ENCODE assay signal across 8 cellular contexts in genomic region chr9:87678650-87679355, GRCh38. TPM values are rescaled to one million over a fixed set of nuclear protein-coding genes. Genes with fewer than 3 reads are reported as not detected.
DNase-seq lines count a peak whose midpoint lies in the region; ATAC-seq and FAIRE-seq lines count a peak whose summit lies in the region.

No MANE protein-coding gene starts in this region.

- H3K27ac ChIP-seq in caudate nucleus (ENCODE audit: low read depth, low read length), result no peak overlapping the region

- DNase-seq in DMS79 treated with DMSO at 0.1 percent for 48 hours (lab: John Stamatoyannopoulos, UW) (peak; percentile 0), DMS79 (lab: John Stamatoyannopoulos, UW) (no peak), HTR-8/SVneo (ENCODE audit: insufficient read length, low spot score) (peak; percentile 58), RPMI7951 (ENCODE audit: low read depth) (peak; percentile 59), caudate nucleus (lab: John Stamatoyannopoulos, UW) (peak in 31 of 61 donors; percentile 15 to 65 (median 31)), kidney glomerular epithelial cell (lab: John Stamatoyannopoulos, UW) (peak; percentile 50), stromal cell of bone marrow (ENCODE audit: low read depth) (peak; percentile 65)

- ATAC-seq in GM18498 (IDR thresholded peaks at IDR 0.05; ENCODE audit: unreplicated experiment), result no peak

- no peak for FAIRE-seq in HTR-8/SVneo (lab: Jason Lieb, UNC)

RNA-seq across cellular contexts. Expression of gene CTSL, which starts 47.1 kb away (rescaled TPM):
- 168 and 169 TPM in 2 replicates for total RNA-seq in RPMI7951 (2014; rRNA removed; shearing (Covaris generic))
